Comparison of ENCODE assay signal across 10 cellular contexts in the genomic region with DNA sequence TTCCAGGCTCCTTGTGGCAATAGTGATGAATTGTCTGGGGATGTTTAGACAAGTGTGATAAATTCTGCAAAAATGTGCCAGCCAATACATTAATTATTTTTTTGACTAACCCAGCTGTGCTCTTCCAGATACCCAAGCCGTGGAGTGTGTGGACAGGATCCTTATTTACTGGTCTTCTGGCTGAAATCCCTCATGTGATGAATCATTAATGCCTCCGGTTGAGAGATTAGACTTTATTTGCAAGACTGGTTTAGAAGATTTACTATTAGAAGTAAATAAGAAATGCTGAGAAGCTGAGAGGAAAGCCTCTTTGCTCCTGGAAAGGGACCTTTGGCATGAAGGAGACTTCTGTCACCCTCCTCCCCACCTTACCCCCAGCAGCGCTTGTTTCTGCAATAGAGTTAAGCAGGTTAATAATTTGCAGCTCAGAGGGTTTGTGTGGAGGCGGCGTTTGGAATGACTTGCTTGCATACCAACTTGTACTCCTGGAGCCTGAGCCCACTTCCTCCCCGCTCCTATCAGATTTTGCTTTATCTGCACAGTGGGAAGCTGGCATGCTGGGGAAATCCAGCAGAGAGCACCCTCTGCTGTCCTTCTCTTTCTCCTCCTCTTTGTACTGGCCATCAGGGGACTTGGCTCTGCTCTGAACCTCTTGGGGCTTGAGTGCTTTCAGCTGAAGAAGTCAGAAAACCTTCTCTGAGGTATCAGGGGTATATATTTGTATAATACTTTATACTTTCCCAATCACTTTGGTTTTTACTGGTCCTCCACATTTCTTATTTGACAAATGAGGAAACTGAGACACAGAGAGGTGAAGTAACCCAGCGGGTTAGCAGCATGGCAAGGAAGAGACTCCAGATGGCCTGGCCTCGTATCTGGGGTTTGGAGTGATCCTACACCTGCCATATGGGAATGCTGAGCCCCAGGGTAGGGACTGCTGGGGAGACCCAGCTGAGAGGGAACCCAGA. TPM values are rescaled to one million over a fixed set of nuclear protein-coding genes. Genes with fewer than 3 reads are reported as not detected.
DNase-seq lines count a peak whose midpoint lies in the region; ATAC-seq, FAIRE-seq and TF ChIP-seq lines count a peak whose summit lies in the region.
"Had no signal": no experiment of that assay in that cellular context is flagged by ENCODE, and none has a peak within 500 bp of the region (broad histone marks: within the 10 kb centered on the region; RNA-seq: fewer than 3 reads in every experiment).

No MANE protein-coding gene starts in this region.

- no peak overlapping the region for H3K4me3 Mint-ChIP-seq in activated CD8-positive, alpha-beta T cell treated with anti-CD3 and anti-CD28 coated beads for 36 hours
- no peak overlapping the region for H3K4me3 Mint-ChIP-seq in activated CD8-positive, alpha-beta T cell treated with anti-CD3 and anti-CD28 coated beads, Interleukin-2, amount 10 ng/mL, durations not matched to agents 7 days and 5 days
- H3K4me3 Mint-ChIP-seq in natural killer cell treated with Interleukin-12 subunit alpha and Interleukin-12 subunit beta and Interleukin-15 and Interleukin-18, amount 100 ng/mL, for 72 hours, result no peak overlapping the region

- peaks cover 2% of the 10 kb centered on the region for H3K27me3 Mint-ChIP-seq in activated CD8-positive, alpha-beta T cell treated with anti-CD3 and anti-CD28 coated beads for 36 hours
- H3K27me3 Mint-ChIP-seq in activated CD8-positive, alpha-beta T cell treated with anti-CD3 and anti-CD28 coated beads, Interleukin-2, amount 10 ng/mL, durations not matched to agents 7 days and 5 days (ENCODE audit: low read depth), result peaks cover 5% of the 10 kb centered on the region
- peaks cover 8 to 17% of the 10 kb centered on the region in 2 donors for H3K27me3 Mint-ChIP-seq in natural killer cell treated with Interleukin-12 subunit alpha and Interleukin-12 subunit beta and Interleukin-15 and Interleukin-18, amount 100 ng/mL, for 72 hours

- TF ChIP-seq POLR2A in HepG2 (IDR thresholded peaks at IDR 0.05; ENCODE audit: insufficient read depth in 1 of 2, low read depth in 2 of 2, low read length in 2 of 2), result no peak

- 15% methylated on average over 8 of the region's 8 CpGs for WGBS in HepG2 (ENCODE audit: low lambda C conversion rate)

- POLR2A ChIA-PET in activated CD8-positive, alpha-beta T cell treated with anti-CD3 and anti-CD28 coated beads for 36 hours (lab: Charles Lee), result no interaction called here
- POLR2A ChIA-PET in activated CD8-positive, alpha-beta T cell treated with anti-CD3 and anti-CD28 coated beads, Interleukin-2, amount 10 ng/mL, durations not matched to agents 7 days and 5 days (lab: Charles Lee), result interaction anchor here (0.5 kb wide), 1 partner anchor 219 kb away, joined by 3 read pairs; no protein-coding TSS in a partner anchor
- POLR2A ChIA-PET in HepG2 (lab: Yijun Ruan, JAX), result interaction anchor here (0.7 to 1.6 kb wide), 5 partner anchors 21 to 230 kb away, joined by 3 to 6 read pairs (median 4); a partner anchor contains a TSS

- H3K27ac Mint-ChIP-seq in activated CD8-positive, alpha-beta T cell treated with anti-CD3 and anti-CD28 coated beads for 36 hours, result no peak overlapping the region
- no peak overlapping the region for H3K27ac Mint-ChIP-seq in activated CD8-positive, alpha-beta T cell treated with anti-CD3 and anti-CD28 coated beads, Interleukin-2, amount 10 ng/mL, durations not matched to agents 7 days and 5 days
- no peak overlapping the region for H3K27ac Mint-ChIP-seq in natural killer cell treated with Interleukin-12 subunit alpha and Interleukin-12 subunit beta and Interleukin-15 and Interleukin-18, amount 100 ng/mL, for 72 hours

- no peaks in the 10 kb centered on the region for H3K9me3 Mint-ChIP-seq in activated CD8-positive, alpha-beta T cell treated with anti-CD3 and anti-CD28 coated beads for 36 hours
- H3K9me3 Mint-ChIP-seq in activated CD8-positive, alpha-beta T cell treated with anti-CD3 and anti-CD28 coated beads, Interleukin-2, amount 10 ng/mL, durations not matched to agents 7 days and 5 days (ENCODE audit: insufficient read depth), result no peaks in the 10 kb centered on the region
- H3K9me3 Mint-ChIP-seq in natural killer cell treated with Interleukin-12 subunit alpha and Interleukin-12 subunit beta and Interleukin-15 and Interleukin-18, amount 100 ng/mL, for 72 hours, result no peaks in the 10 kb centered on the region

- ATAC-seq in activated CD8-positive, alpha-beta T cell treated with anti-CD3 and anti-CD28 coated beads for 36 hours, result no peak
- no peak for ATAC-seq in activated CD8-positive, alpha-beta T cell treated with anti-CD3 and anti-CD28 coated beads, Interleukin-2, amount 10 ng/mL, durations not matched to agents 7 days and 5 days
- ATAC-seq in HepG2 (peak; percentile 98), GM18861 (IDR thresholded peaks at IDR 0.05; ENCODE audit: unreplicated experiment) (no peak)
- no peak for ATAC-seq in natural killer cell treated with Interleukin-12 subunit alpha and Interleukin-12 subunit beta and Interleukin-15 and Interleukin-18, amount 100 ng/mL, for 72 hours

- CTCF ChIA-PET in activated CD8-positive, alpha-beta T cell treated with anti-CD3 and anti-CD28 coated beads for 36 hours (lab: Charles Lee), result interaction anchor here (0.7 to 0.8 kb wide), 2 partner anchors 106 to 247 kb away, joined by 3 read pairs; no protein-coding TSS in a partner anchor
- CTCF ChIA-PET in activated CD8-positive, alpha-beta T cell treated with anti-CD3 and anti-CD28 coated beads, Interleukin-2, amount 10 ng/mL, durations not matched to agents 7 days and 5 days (lab: Charles Lee), result interaction anchor here (0.9 to 1.4 kb wide), 3 partner anchors 10 to 203 kb away, joined by 3 read pairs; no protein-coding TSS in a partner anchor
- CTCF ChIA-PET in HepG2 (lab: Yijun Ruan, JAX; ENCODE audit: low intra/inter-chr PET ratio, low total read pairs), result interaction anchor here (0.6 to 2.7 kb wide), 4 partner anchors 45 to 247 kb away, joined by 3 to 44 read pairs (median 14); no protein-coding TSS in a partner anchor

- H3K4me3 ChIP-seq in HepG2 (replicated peaks in 1 of 3; ENCODE audit: insufficient read depth in 1 of 3, low read depth in 2 of 3, low read length in 3 of 3), result peak overlapping the region in 2 of 3 experiments; percentile 12 to 13; a peak in 1 of 6 replicates

- H4K20me1 ChIP-seq in HepG2 (ENCODE audit: insufficient read depth, low read length), result no peaks in the 10 kb centered on the region

- intact Hi-C loops in activated CD8-positive, alpha-beta T cell treated with anti-CD3 and anti-CD28 coated beads for 36 hours (cut with micrococcal nuclease), result no loop called here
- intact Hi-C loops in HepG2 (cut with micrococcal nuclease; ENCODE audit: unreplicated experiment), result loop anchor here (1.0 to 10.0 kb wide), 5 partner anchors 47 to 247 kb away; a partner anchor contains a TSS

- H2AFZ ChIP-seq in HepG2 (ENCODE audit: low read length), result no peak overlapping the region

- peak; percentile 98 for FAIRE-seq in HepG2 (lab: Jason Lieb, UNC)
- FAIRE-seq: colon, GM18507 had no signal

- BruUV-seq in HepG2 (replicated peaks; lab: Mats Ljungman, UMichigan), result no TSS peak

- no peak overlapping the region for H3K9ac ChIP-seq in HepG2 (ENCODE audit: insufficient read depth, low read depth, low read length)

- peak; percentile 95 for TF ChIP-seq RAD21 in HepG2 (CRISPR knock-in tag; IDR thresholded peaks at IDR 0.05)

- TF ChIP-seq EP300 in HepG2 (IDR thresholded peaks at IDR 0.05; ENCODE audit: low read depth in 2 of 2, low read length in 2 of 2) (peak in 1 of 2 experiments; percentile 46; a peak in 1 of 4 replicates), HepG2 (CRISPR knock-in tag; IDR thresholded peaks at IDR 0.05; ENCODE audit: borderline replicate concordance) (0 out of 2 replicates have a peak, but pooled peaks have one; percentile 18)

- H3K4me2 ChIP-seq in HepG2 (ENCODE audit: low read depth, low read length), result peak overlapping the region; percentile 62

- H3K36me3 Mint-ChIP-seq in activated CD8-positive, alpha-beta T cell treated with anti-CD3 and anti-CD28 coated beads for 36 hours (ENCODE audit: low read depth), result no peaks in the 10 kb centered on the region
- no peaks in the 10 kb centered on the region for H3K36me3 Mint-ChIP-seq in activated CD8-positive, alpha-beta T cell treated with anti-CD3 and anti-CD28 coated beads, Interleukin-2, amount 10 ng/mL, durations not matched to agents 7 days and 5 days (ENCODE audit: low read depth)
- H3K36me3 Mint-ChIP-seq in natural killer cell treated with Interleukin-12 subunit alpha and Interleukin-12 subunit beta and Interleukin-15 and Interleukin-18, amount 100 ng/mL, for 72 hours, result no peaks in the 10 kb centered on the region

- H3K27me3 ChIP-seq in HepG2 (ENCODE audit: control insufficient read depth in 1 of 2, insufficient read depth in 2 of 2, low read length in 2 of 2), result peaks cover 2 to 6% of the 10 kb centered on the region in 2 experiments; a peak in 2 of 5 replicates

- in situ Hi-C loops in HepG2 (cut with HindIII; ENCODE audit: extremely low pct_ligation_motif_present, low pct_unique_long_range_greater_than_20kb), result loop anchor here (5.0 kb wide), 2 partner anchors 44 to 204 kb away; no protein-coding TSS in a partner anchor

- peaks cover 5% of the 10 kb centered on the region for H3K4me1 Mint-ChIP-seq in activated CD8-positive, alpha-beta T cell treated with anti-CD3 and anti-CD28 coated beads for 36 hours (ENCODE audit: low read depth)
- H3K4me1 Mint-ChIP-seq in activated CD8-positive, alpha-beta T cell treated with anti-CD3 and anti-CD28 coated beads, Interleukin-2, amount 10 ng/mL, durations not matched to agents 7 days and 5 days (ENCODE audit: low read depth), result peaks cover 7% of the 10 kb centered on the region
- H3K4me1 Mint-ChIP-seq in natural killer cell treated with Interleukin-12 subunit alpha and Interleukin-12 subunit beta and Interleukin-15 and Interleukin-18, amount 100 ng/mL, for 72 hours (ENCODE audit: low read depth in 2 of 2), result peaks cover 0 to under 1% of the 10 kb centered on the region in 2 donors

- TF ChIP-seq CTCF in activated CD8-positive, alpha-beta T cell treated with anti-CD3 and anti-CD28 coated beads for 36 hours (IDR thresholded peaks at IDR 0.05), result no peak
- TF ChIP-seq CTCF in HepG2 (CRISPR knock-in tag; IDR thresholded peaks at IDR 0.05), result peak; percentile 94

- no peaks in the 10 kb centered on the region for H3K79me2 ChIP-seq in HepG2 (ENCODE audit: insufficient read depth, low read length)

- no peaks in the 10 kb centered on the region for H3K9me3 ChIP-seq in HepG2 (ENCODE audit: low read length)

- H3K36me3 ChIP-seq in HepG2 (replicated peaks in 1 of 2; ENCODE audit: control insufficient read depth in 1 of 2, insufficient read depth in 2 of 2, low read length in 2 of 2), result no peaks in the 10 kb centered on the region

- H3K27ac ChIP-seq in caudate nucleus (ENCODE audit: low read depth, low read length) (peak overlapping the region; percentile 52), HepG2 (ENCODE audit: extremely low read length, insufficient read depth, low read length) (no peak overlapping the region)

- H3K4me1 ChIP-seq in HepG2 (ENCODE audit: insufficient read depth, low read length), result peaks cover 64% of the 10 kb centered on the region

- DNase-seq in activated CD8-positive, alpha-beta T cell treated with anti-CD3 and anti-CD28 coated beads for 36 hours, result peak; percentile 5
- no peak for DNase-seq in activated CD8-positive, alpha-beta T cell treated with anti-CD3 and anti-CD28 coated beads, Interleukin-2, amount 10 ng/mL, durations not matched to agents 7 days and 5 days
- DNase-seq in NCI-H446 treated with DMSO at 0.1 percent for 48 hours (lab: John Stamatoyannopoulos, UW) (peak; percentile 18), caudate nucleus (lab: John Stamatoyannopoulos, UW) (peak in 56 of 61 donors; percentile 12 to 90 (median 63)), HepG2 (ENCODE audit: low spot score) (peak; percentile 95)
- no peak for DNase-seq in stimulated activated CD4-positive, alpha-beta T cell treated with anti-CD3 and anti-CD28 coated beads, Interleukin-4, amount 100 ng/mL, for 1 hour
- no peak for DNase-seq in natural killer cell treated with Interleukin-12 subunit alpha and Interleukin-12 subunit beta and Interleukin-15 and Interleukin-18, amount 100 ng/mL, for 72 hours (ENCODE audit: low spot score)

RNA-seq across cellular contexts. Expression of a gene that starts 16.3 kb away (rescaled TPM):
- under 1 TPM in 1 of 2 experiments, not detected in 1; 0.38 TPM for total RNA-seq in activated CD8-positive, alpha-beta T cell treated with anti-CD3 and anti-CD28 coated beads for 36 hours
- not detected for total RNA-seq in activated CD8-positive, alpha-beta T cell treated with anti-CD3 and anti-CD28 coated beads, Interleukin-2, amount 10 ng/mL, durations not matched to agents 7 days and 5 days
- not detected in 2 replicates for total RNA-seq in HepG2 (2016; rRNA removed; fragmentation: Illumina TruSeq; extraction: Trizol)
- not detected in 2 replicates for total RNA-seq in HepG2 (2016; cell fraction: cytosol; rRNA removed; fragmentation: Illumina TruSeq; extraction: Trizol; ENCODE audit: low read depth)
- total RNA-seq in HepG2 (2016; cell fraction: insoluble cytoplasmic fraction; rRNA removed; fragmentation: Illumina TruSeq; extraction: Trizol), result not detected in 2 replicates
- not detected in 2 replicates for total RNA-seq in HepG2 (2016; cell fraction: membrane; rRNA removed; fragmentation: Illumina TruSeq; extraction: Trizol)
- not detected in 2 replicates for total RNA-seq in HepG2 (2016; cell fraction: nucleus; rRNA removed; fragmentation: Illumina TruSeq; extraction: Trizol)
- polyA plus RNA-seq in HepG2 (2011; rRNA removed), result 0.15 and 0.18 TPM in 2 replicates
- 0.03 and 0.15 TPM in 2 replicates for polyA plus RNA-seq in HepG2 (2011; cell fraction: cytosol; rRNA removed)
- polyA plus RNA-seq in HepG2 (2011; cell fraction: nucleus; rRNA removed), result 0.10 TPM in 1 of 2 replicates, not detected in the other
- polyA plus RNA-seq in HepG2 (2012), result 0.19 and 0.35 TPM in 2 replicates
- polyA plus RNA-seq in HepG2 (2016; cell fraction: cytosol; fragmentation: Illumina TruSeq; extraction: Trizol; ENCODE audit: low read depth), result not detected in 2 replicates
- polyA plus RNA-seq in HepG2 (2016; cell fraction: insoluble cytoplasmic fraction; fragmentation: Illumina TruSeq; extraction: Trizol; ENCODE audit: low read depth), result not detected in 2 replicates
- not detected in 2 replicates for polyA plus RNA-seq in HepG2 (2016; cell fraction: membrane; fragmentation: Illumina TruSeq; extraction: Trizol; ENCODE audit: low read depth)
- polyA plus RNA-seq in HepG2 (2016; cell fraction: nucleus; fragmentation: Illumina TruSeq; extraction: Trizol; ENCODE audit: insufficient read depth, low read depth), result 0.31 TPM in 1 of 2 replicates, not detected in the other
- polyA minus RNA-seq in HepG2 (2011; rRNA and poly(A)+ RNA removed; ENCODE audit: low replicate concordance), result 0.42 TPM in 1 of 2 replicates, not detected in the other
- not detected in 2 replicates for polyA minus RNA-seq in HepG2 (2011; cell fraction: cytosol; rRNA and poly(A)+ RNA removed)
- polyA minus RNA-seq in HepG2 (2011; cell fraction: nucleus; rRNA and poly(A)+ RNA removed), result 0.26 and 0.37 TPM in 2 replicates
- total RNA-seq in natural killer cell treated with Interleukin-12 subunit alpha and Interleukin-12 subunit beta and Interleukin-15 and Interleukin-18, amount 100 ng/mL, for 72 hours, result under 1 TPM in 1 of 2 donors, not detected in 1; 0.59 TPM

Comparison
In these comparisons a context has a peak if more than half of its experiments do, and no peak if none do; other contexts are left out.
1. DNase-seq: peak in activated CD8-positive, alpha-beta T cell treated with anti-CD3 and anti-CD28 coated beads for 36 hours (single experiment), NCI-H446 treated with DMSO at 0.1 percent for 48 hours (single experiment), caudate nucleus (56 of 61) and HepG2 (single experiment); none in activated CD8-positive, alpha-beta T cell treated with anti-CD3 and anti-CD28 coated beads, Interleukin-2, amount 10 ng/mL, durations not matched to agents 7 days and 5 days (single experiment), stimulated activated CD4-positive, alpha-beta T cell treated with anti-CD3 and anti-CD28 coated beads, Interleukin-4, amount 100 ng/mL, for 1 hour (single experiment) and natural killer cell treated with Interleukin-12 subunit alpha and Interleukin-12 subunit beta and Interleukin-15 and Interleukin-18, amount 100 ng/mL, for 72 hours (single experiment).